In the genomic region with DNA sequence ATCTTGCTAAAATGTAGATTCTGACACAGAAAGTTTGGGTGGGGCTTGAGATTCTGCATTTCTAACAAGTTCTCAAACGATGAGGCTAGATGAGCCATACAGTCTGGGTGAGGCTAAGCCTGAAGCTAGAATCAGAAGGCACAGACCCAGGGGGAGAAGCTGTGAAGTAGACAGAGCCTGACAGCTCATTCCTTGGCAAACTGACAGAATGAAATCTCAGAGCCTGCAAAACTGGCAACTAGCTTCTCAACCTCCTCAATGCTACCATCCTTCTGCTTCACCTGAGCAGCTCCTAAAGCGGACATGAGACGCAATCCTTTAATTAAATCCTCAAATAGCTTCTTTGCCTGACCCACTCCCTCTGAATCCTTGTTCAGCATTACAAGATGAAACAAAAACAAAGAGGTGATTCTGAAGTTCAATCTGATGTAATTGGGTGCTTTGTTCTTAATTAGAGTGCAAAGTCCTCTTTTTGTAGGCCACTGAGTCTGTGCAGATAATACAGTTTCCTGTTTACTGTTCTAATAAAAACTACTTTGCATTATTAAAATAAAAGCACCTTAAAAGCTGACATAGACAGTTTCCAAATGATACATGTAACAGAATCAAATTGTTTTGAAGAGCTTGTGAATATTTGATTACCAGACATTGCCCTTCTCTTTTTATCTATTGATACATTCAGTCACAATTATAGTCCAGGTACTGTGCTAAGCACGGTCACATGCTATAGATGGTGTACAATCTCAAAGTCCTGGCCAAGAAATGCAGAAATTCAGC, we compare ENCODE assay signal across 14 cellular contexts.
DNase-seq lines count a peak whose midpoint lies in the region; ATAC-seq and TF ChIP-seq lines count a peak whose summit lies in the region.
"Had no signal": no experiment of that assay in that cellular context is flagged by ENCODE, and none has a peak within 500 bp of the region (broad histone marks: within the 10 kb centered on the region; RNA-seq: fewer than 3 reads in every experiment).

No MANE protein-coding gene starts in this region.

- no peak overlapping the region for H3K27ac ChIP-seq in heart right ventricle
- no peak overlapping the region for H3K27ac ChIP-seq in testis
- peak overlapping the region in 2 of 4 donors; percentile 63 to 75 for H3K27ac ChIP-seq in tibial nerve

- H3K36me3 ChIP-seq in heart right ventricle (no peaks in the 10 kb centered on the region), testis (ENCODE audit: low read depth, missing control alignments) (no peaks in the 10 kb centered on the region), tibial nerve (no peaks in the 10 kb centered on the region)

- H3K4me1 ChIP-seq in heart right ventricle (peaks cover 0 to 10% (median 0%) of the 10 kb centered on the region in 9 donors), testis (no peaks in the 10 kb centered on the region), tibial nerve (peaks cover 0 to 17% (median 11%) of the 10 kb centered on the region in 4 donors)

- no peaks in the 10 kb centered on the region for H3K27me3 Mint-ChIP-seq in activated T-cell treated with anti-CD3 and anti-CD28 coated beads, Interleukin-2, amount 50 U/mL, for 72 hours (ENCODE audit: low read depth)

- ATAC-seq in activated T-cell treated with anti-CD3 and anti-CD28 coated beads, Interleukin-2, amount 50 U/mL, for 72 hours (replicated peaks in 1 of 2) = no peak
- ATAC-seq in heart right ventricle = peak in 5 of 8 donors; percentile 42 to 77 (median 63)
- no peak for ATAC-seq in GM18511 (IDR thresholded peaks at IDR 0.05; ENCODE audit: unreplicated experiment)
- ATAC-seq: Panc1 had no signal

- TF ChIP-seq EP300 in tibial nerve (IDR thresholded peaks at IDR 0.05) = no peak

- H3K36me3 Mint-ChIP-seq in activated T-cell treated with anti-CD3 and anti-CD28 coated beads, Interleukin-2, amount 50 U/mL, for 72 hours (ENCODE audit: insufficient read depth in 2 of 2) = peaks cover 0 to 2% of the 10 kb centered on the region in 2 donors

- WGBS in heart right ventricle, 2 donors = 79 to 84% methylated on average over 4 of the region's 4 CpGs
- 72 to 74% methylated on average over 4 of the region's 4 CpGs for WGBS in testis, 2 donors
- 74 to 75% methylated on average over 4 of the region's 4 CpGs for WGBS in tibial nerve, 2 donors

- TF ChIP-seq CTCF in heart right ventricle (IDR thresholded peaks at IDR 0.05) = no peak
- TF ChIP-seq CTCF in testis (IDR thresholded peaks at IDR 0.05) = no peak
- no peak for TF ChIP-seq CTCF in tibial nerve (IDR thresholded peaks at IDR 0.05)

- no peak overlapping the region for H3K4me3 Mint-ChIP-seq in activated T-cell treated with anti-CD3 and anti-CD28 coated beads, Interleukin-2, amount 50 U/mL, for 72 hours
- H3K4me3 Mint-ChIP-seq: immature natural killer cell had no signal

- peaks cover 0 to 9% of the 10 kb centered on the region in 2 donors for H3K9me3 Mint-ChIP-seq in activated T-cell treated with anti-CD3 and anti-CD28 coated beads, Interleukin-2, amount 50 U/mL, for 72 hours

- H3K27ac Mint-ChIP-seq in activated T-cell treated with anti-CD3 and anti-CD28 coated beads, Interleukin-2, amount 50 U/mL, for 72 hours = peak overlapping the region; percentile 47
- H3K27ac Mint-ChIP-seq: immature natural killer cell had no signal

- intact Hi-C loops in heart right ventricle (cut with DNase I) (no loop called here), testis (cut with DNase I; ENCODE audit: low total_unique reads) (no loop called here)

- no peak for DNase-seq in activated T-cell treated with anti-CD3 and anti-CD28 coated beads, Interleukin-2, amount 50 U/mL, for 72 hours
- no peak for DNase-seq in activated T-cell treated with anti-CD3 and anti-CD28 coated beads for 4 hours
- DNase-seq in amniotic stem cell (lab: John Stamatoyannopoulos, UW) = peak; percentile 5
- peak in 1 of 2 donors; percentile 13 for DNase-seq in heart right ventricle
- DNase-seq in testis = peak; percentile 16
- DNase-seq in DMS153 (lab: John Stamatoyannopoulos, UW) = no peak
- no peak for DNase-seq in tibial nerve (ENCODE audit: low spot score in 2 of 2)
- DNase-seq: activated CD4-positive, alpha-beta T cell treated with anti-CD3 and anti-CD28 coated beads, Interleukin-2, amount 50 U/mL, for 48 hours; AML-193; central memory CD4-positive, alpha-beta T cell; immature natural killer cell had no signal

- no peaks in the 10 kb centered on the region for H3K4me1 Mint-ChIP-seq in activated T-cell treated with anti-CD3 and anti-CD28 coated beads, Interleukin-2, amount 50 U/mL, for 72 hours (ENCODE audit: low read depth)
- H3K4me1 Mint-ChIP-seq: immature natural killer cell had no signal

- H3K9me3 ChIP-seq in heart right ventricle = peaks cover 0 to 18% (median 8%) of the 10 kb centered on the region in 11 donors
- no peaks in the 10 kb centered on the region for H3K9me3 ChIP-seq in testis
- H3K9me3 ChIP-seq in tibial nerve = peaks cover 0 to 15% (median 1%) of the 10 kb centered on the region in 4 donors

- no peaks in the 10 kb centered on the region for H3K27me3 ChIP-seq in heart right ventricle
- H3K27me3 ChIP-seq in testis = no peaks in the 10 kb centered on the region
- H3K27me3 ChIP-seq in tibial nerve = no peaks in the 10 kb centered on the region

- TF ChIP-seq POLR2A in testis (IDR thresholded peaks at IDR 0.05) = no peak
- TF ChIP-seq POLR2A in tibial nerve (IDR thresholded peaks at IDR 0.05) = no peak

- no peak overlapping the region for H3K4me3 ChIP-seq in heart right ventricle
- no peak overlapping the region for H3K4me3 ChIP-seq in testis
- no peak overlapping the region for H3K4me3 ChIP-seq in tibial nerve
- H3K4me3 ChIP-seq: smooth muscle cell had no signal

Comparison
In these comparisons a context has a peak if more than half of its experiments do, and no peak if none do; other contexts are left out.
1. ATAC-seq: peak in heart right ventricle (5 of 8); none in activated T-cell treated with anti-CD3 and anti-CD28 coated beads, Interleukin-2, amount 50 U/mL, for 72 hours (0 of 2) and GM18511 (single experiment).
2. DNase-seq: peak in amniotic stem cell (single experiment) and testis (single experiment); none in activated T-cell treated with anti-CD3 and anti-CD28 coated beads, Interleukin-2, amount 50 U/mL, for 72 hours (0 of 2), activated T-cell treated with anti-CD3 and anti-CD28 coated beads for 4 hours (single experiment), DMS153 (single experiment) and tibial nerve (0 of 2).